8 cellular contexts compared by ENCODE assay signal in the genomic region with DNA sequence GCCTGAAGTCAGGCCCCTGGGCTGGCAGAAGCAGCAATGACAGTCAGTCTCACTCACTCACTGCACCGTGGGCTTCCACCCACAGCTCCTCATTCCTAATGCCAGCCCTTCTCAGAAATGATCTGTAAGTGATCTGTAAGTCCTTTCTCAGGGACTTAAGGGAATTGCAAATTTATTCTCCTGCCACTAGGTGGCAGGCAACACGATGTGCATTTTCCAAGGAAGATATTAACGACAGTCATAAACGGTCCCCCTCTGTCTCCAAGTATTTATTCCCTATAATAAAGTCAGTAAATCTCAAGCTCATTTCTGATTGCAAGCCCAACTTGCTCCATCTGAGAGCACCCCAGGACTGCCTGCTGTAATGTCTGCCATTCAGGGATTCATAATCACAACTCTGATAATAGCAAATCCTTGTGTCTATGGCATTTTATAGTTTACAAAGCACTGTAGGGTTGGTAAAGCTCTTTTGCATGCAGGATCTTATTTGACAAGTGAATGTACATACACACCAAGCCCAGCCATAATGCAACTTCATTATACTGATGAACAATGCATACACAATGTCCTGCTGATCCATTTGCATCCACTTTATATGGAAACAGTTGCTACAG.
DNase-seq lines count a peak whose midpoint lies in the region; ATAC-seq and TF ChIP-seq lines count a peak whose summit lies in the region.

No MANE protein-coding gene starts in this region.

- H3K14ac ChIP-seq in trophoblast cell (ENCODE audit: low read length) = no peak overlapping the region

- H3K27ac ChIP-seq in Peyer's patch (no peak overlapping the region), trophoblast cell (ENCODE audit: low read depth, low read length) (no peak overlapping the region)

- no peak overlapping the region for H4K12ac ChIP-seq in trophoblast cell (ENCODE audit: low read depth, low read length)

- H3K27me3 ChIP-seq in Peyer's patch = no peaks in the 10 kb centered on the region
- no peaks in the 10 kb centered on the region for H3K27me3 ChIP-seq in trophoblast cell (ENCODE audit: insufficient read depth, low read length)

- TF ChIP-seq POLR2A in Peyer's patch (IDR thresholded peaks at IDR 0.05) = no peak

- H3K79me2 ChIP-seq in trophoblast cell (ENCODE audit: control insufficient read depth, insufficient read depth, low read length, poor library complexity) = peaks cover 2% of the 10 kb centered on the region

- WGBS in trophoblast cell (ENCODE audit: extremely low coverage, insufficient coverage, insufficient read length) = no CpG with 5 or more reads among the region's 4 CpGs

- H4K91ac ChIP-seq in trophoblast cell (ENCODE audit: low read depth, low read length) = peak overlapping the region; percentile 30

- TF ChIP-seq CTCF in Peyer's patch (IDR thresholded peaks at IDR 0.05) = peak; percentile 10 to 70 (median 62)
- peak; percentile 78 for TF ChIP-seq CTCF in epithelial cell of esophagus (IDR thresholded peaks at IDR 0.05; ENCODE audit: insufficient read depth, low read depth, low read length, missing control alignments)

- no peaks in the 10 kb centered on the region for H3K36me3 ChIP-seq in Peyer's patch
- no peaks in the 10 kb centered on the region for H3K36me3 ChIP-seq in trophoblast cell (ENCODE audit: control insufficient read depth in 1 of 2, insufficient read depth in 2 of 2, low read length in 2 of 2)

- H2BK12ac ChIP-seq in trophoblast cell (ENCODE audit: low read length) = no peak overlapping the region

- no peak overlapping the region for H2BK5ac ChIP-seq in trophoblast cell (ENCODE audit: low read depth, low read length, poor library complexity)

- no peak for ATAC-seq in HG03432 (IDR thresholded peaks at IDR 0.05; ENCODE audit: unreplicated experiment)

- H3K4me2 ChIP-seq in trophoblast cell (ENCODE audit: low read length) = no peak overlapping the region

- H3K4ac ChIP-seq in trophoblast cell (ENCODE audit: low read depth, low read length) = no peak overlapping the region

- no peaks in the 10 kb centered on the region for H3K4me1 ChIP-seq in Peyer's patch
- H3K4me1 ChIP-seq in trophoblast cell (ENCODE audit: control insufficient read depth in 1 of 2, insufficient read depth in 2 of 2, low read length in 2 of 2) = peaks cover 0 to 8% of the 10 kb centered on the region in 2 experiments

- no peak overlapping the region for H2BK120ac ChIP-seq in trophoblast cell (ENCODE audit: insufficient read depth, low read length, poor library complexity)

- DNase-seq in NCI-H1436 (lab: John Stamatoyannopoulos, UW) (peak; percentile 52), NCI-H1436 treated with DMSO at 0.1 percent for 48 hours (lab: John Stamatoyannopoulos, UW) (no peak), HuH-7 (ENCODE audit: low spot score) (peak; percentile 30), Peyer's patch (peak in 1 of 3 donors; percentile 54), epithelial cell of esophagus (ENCODE audit: low read depth) (peak; percentile 73), trophoblast cell (peak; percentile 29 to 77)
- DNase-seq in stimulated activated CD8-positive, alpha-beta memory T cell treated with anti-CD3 and anti-CD28 coated beads, Interleukin-4, amount 100 ng/mL, for 48 hours = no peak

- H3K23ac ChIP-seq in trophoblast cell (ENCODE audit: low read length) = no peak overlapping the region

- H3K18ac ChIP-seq in trophoblast cell (ENCODE audit: low read length) = no peak overlapping the region

- H3K9me3 ChIP-seq in Peyer's patch (no peaks in the 10 kb centered on the region), trophoblast cell (ENCODE audit: insufficient read depth, low read depth, low read length) (no peaks in the 10 kb centered on the region)

- no peak overlapping the region for H3K9ac ChIP-seq in trophoblast cell (ENCODE audit: low read length)

- H3K4me3 ChIP-seq in Peyer's patch (no peak overlapping the region), epithelial cell of esophagus (ENCODE audit: low read length) (no peak overlapping the region), trophoblast cell (ENCODE audit: low read depth, low read length) (no peak overlapping the region)

- no peak overlapping the region for H2AK5ac ChIP-seq in trophoblast cell (ENCODE audit: low read length)

- H4K8ac ChIP-seq in trophoblast cell (ENCODE audit: low read depth, low read length) = no peak overlapping the region

- H3K79me1 ChIP-seq in trophoblast cell (ENCODE audit: low read length) = peaks cover 9% of the 10 kb centered on the region

- H2AFZ ChIP-seq in trophoblast cell (ENCODE audit: insufficient read depth, low read length, poor library complexity) = no peak overlapping the region

Comparison
In these comparisons a context has a peak if more than half of its experiments do, and no peak if none do; other contexts are left out.
1. DNase-seq: peak in NCI-H1436 (single experiment), HuH-7 (single experiment), epithelial cell of esophagus (single experiment) and trophoblast cell (2 of 2); none in NCI-H1436 treated with DMSO at 0.1 percent for 48 hours (single experiment) and stimulated activated CD8-positive, alpha-beta memory T cell treated with anti-CD3 and anti-CD28 coated beads, Interleukin-4, amount 100 ng/mL, for 48 hours (single experiment).